In the genomic region with DNA sequence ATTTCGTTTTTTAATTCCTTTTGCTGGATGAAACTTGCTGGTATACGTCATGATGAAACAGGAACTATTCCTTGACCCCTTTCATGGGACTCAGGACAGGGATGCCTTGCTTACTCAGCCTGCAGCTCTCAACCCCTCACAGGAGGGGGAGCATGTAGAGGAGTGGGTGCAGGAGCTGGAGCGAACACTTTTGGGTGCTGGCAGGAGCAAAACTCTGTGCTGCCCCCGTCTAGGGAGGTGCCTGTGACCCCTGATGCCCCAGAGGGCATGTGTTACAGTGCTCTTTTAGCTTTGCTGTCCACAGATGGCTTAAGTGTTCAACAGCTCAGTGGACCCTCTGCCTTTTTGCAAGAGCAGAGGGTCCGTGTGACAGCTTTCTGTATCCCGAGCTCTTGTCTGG, we compare ENCODE assay signal across 32 cellular contexts. TPM values are rescaled to one million over a fixed set of nuclear protein-coding genes. Genes with fewer than 3 reads are reported as not detected.
"Had no signal": no experiment of that assay in that cellular context is flagged by ENCODE, and none has a peak within 500 bp of the region (broad histone marks: within the 10 kb centered on the region; RNA-seq: fewer than 3 reads in every experiment).

No MANE protein-coding gene starts in this region.

- H3K36me3 Mint-ChIP-seq: stimulated activated effector memory CD8-positive, alpha-beta T cell treated with anti-CD3 and anti-CD28 coated beads, Interleukin-12 subunit alpha, Interleukin-12 subunit beta, amount 100 ng/mL, for 72 hours; stimulated activated memory B cell treated with anti-CD40 and anti-IgM and Interleukin-4, amounts not matched to agents 10 μg/mL and 1 μg/mL and 100 μg/mL, for 72 hours; type B pancreatic cell had no signal

- FAIRE-seq: urothelium cell line had no signal

- H3K9me3 ChIP-seq: suprapubic skin, testis, thoracic aorta, thyroid gland, transverse colon, upper lobe of right lung, uterus had no signal

- H3K4me3 Mint-ChIP-seq: stimulated activated effector memory CD8-positive, alpha-beta T cell treated with anti-CD3 and anti-CD28 coated beads, Interleukin-12 subunit alpha, Interleukin-12 subunit beta, amount 100 ng/mL, for 72 hours; stimulated activated memory B cell treated with anti-CD40 and anti-IgM and Interleukin-4, amounts not matched to agents 10 μg/mL and 1 μg/mL and 100 μg/mL, for 72 hours; stimulated activated naive B cell treated with anti-CD40 and anti-IgM and Interleukin-4, amounts not matched to agents 10 μg/mL and 1 μg/mL and 100 μg/mL, for 72 hours; stimulated activated naive CD8-positive, alpha-beta T cell treated with anti-CD3 and anti-CD28 coated beads, Interleukin-15, amount 100 ng/mL, for 72 hours; stimulated activated naive CD8-positive, alpha-beta T cell treated with anti-CD3 and anti-CD28 coated beads, Interleukin-15, Interleukin-2, amounts not matched to agents 100 ng/mL and 50 ng/mL, for 24 hours; type B pancreatic cell had no signal

- H3K27me3 ChIP-seq: stomach, suprapubic skin, testis, thyroid gland, tibial artery, tibial nerve, transverse colon, upper lobe of left lung, upper lobe of right lung, vagina had no signal

- H3K4me1 Mint-ChIP-seq: stimulated activated effector memory CD8-positive, alpha-beta T cell treated with anti-CD3 and anti-CD28 coated beads, Interleukin-12 subunit alpha, Interleukin-12 subunit beta, amount 100 ng/mL, for 72 hours; stimulated activated memory B cell treated with anti-CD40 and anti-IgM and Interleukin-4, amounts not matched to agents 10 μg/mL and 1 μg/mL and 100 μg/mL, for 72 hours; stimulated activated naive B cell treated with anti-CD40 and anti-IgM and Interleukin-4, amounts not matched to agents 10 μg/mL and 1 μg/mL and 100 μg/mL, for 72 hours; stimulated activated naive CD8-positive, alpha-beta T cell treated with anti-CD3 and anti-CD28 coated beads, Interleukin-15, amount 100 ng/mL, for 72 hours had no signal

- H3K4me1 ChIP-seq: stomach, suprapubic skin, testis, thyroid gland, tibial artery, tibial nerve, transverse colon, upper lobe of left lung, upper lobe of right lung, uterus, vagina had no signal

- H3K9me3 Mint-ChIP-seq: stimulated activated naive CD8-positive, alpha-beta T cell treated with anti-CD3 and anti-CD28 coated beads, Interleukin-15, Interleukin-2, amounts not matched to agents 100 ng/mL and 50 ng/mL, for 24 hours had no signal

- ATAC-seq: stimulated activated effector memory CD8-positive, alpha-beta T cell treated with anti-CD3 and anti-CD28 coated beads, Interleukin-12 subunit alpha, Interleukin-12 subunit beta, amount 100 ng/mL, for 72 hours; stimulated activated memory B cell treated with anti-CD40 and anti-IgM and Interleukin-4, amounts not matched to agents 10 μg/mL and 1 μg/mL and 100 μg/mL, for 72 hours; stimulated activated naive B cell treated with anti-CD40 and anti-IgM and Interleukin-4, amounts not matched to agents 10 μg/mL and 1 μg/mL and 100 μg/mL, for 72 hours; stimulated activated naive CD8-positive, alpha-beta T cell treated with anti-CD3 and anti-CD28 coated beads, Interleukin-15, amount 100 ng/mL, for 72 hours; stimulated activated naive CD8-positive, alpha-beta T cell treated with anti-CD3 and anti-CD28 coated beads, Interleukin-15, Interleukin-2, amounts not matched to agents 100 U/mL and 50 U/mL, for 24 hours; upper lobe of right lung had no signal

- DNase-seq: stimulated activated CD4-positive, alpha-beta T cell treated with anti-CD3 and anti-CD28 coated beads, Interleukin-2, amount 100 ng/mL, for 48 hours; stimulated activated CD4-positive, alpha-beta T cell treated with anti-CD3 and anti-CD28 coated beads, Interleukin-4, amount 100 ng/mL, for 1 hour; stimulated activated CD4-positive, alpha-beta T cell treated with anti-CD3 and anti-CD28 coated beads, Interleukin-4, amount 100 ng/mL, for 24 hours; stimulated activated CD4-positive, alpha-beta T cell treated with anti-CD3 and anti-CD28 coated beads, Interleukin-4, amount 100 ng/mL, for 4 hours; stimulated activated CD8-positive, alpha-beta memory T cell treated with anti-CD3 and anti-CD28 coated beads, Interleukin-4, amount 100 ng/mL, for 48 hours; stimulated activated naive B cell treated with anti-CD40 and anti-IgM and Interleukin-4, amounts not matched to agents 10 μg/mL and 1 μg/mL and 100 μg/mL, for 72 hours; stimulated activated naive CD4-positive, alpha-beta T cell; stimulated activated naive CD4-positive, alpha-beta T cell treated with Interleukin-2 at 50 U/mL for 16 hours; stimulated activated naive CD8-positive, alpha-beta T cell treated with anti-CD3 and anti-CD28 coated beads, Interleukin-15, amount 100 ng/mL, for 72 hours; stimulated activated naive CD8-positive, alpha-beta T cell treated with anti-CD3 and anti-CD28 coated beads, Interleukin-15, Interleukin-2, amounts not matched to agents 100 U/mL and 50 U/mL, for 24 hours; stomach; substantia nigra; testis; thyroid gland; tibial artery; transverse colon; trophoblast cell; upper lobe of left lung; upper lobe of right lung; uterus had no signal

- H3K27ac Mint-ChIP-seq: stimulated activated effector memory CD8-positive, alpha-beta T cell treated with anti-CD3 and anti-CD28 coated beads, Interleukin-12 subunit alpha, Interleukin-12 subunit beta, amount 100 ng/mL, for 72 hours; stimulated activated memory B cell treated with anti-CD40 and anti-IgM and Interleukin-4, amounts not matched to agents 10 μg/mL and 1 μg/mL and 100 μg/mL, for 72 hours; stimulated activated naive B cell treated with anti-CD40 and anti-IgM and Interleukin-4, amounts not matched to agents 10 μg/mL and 1 μg/mL and 100 μg/mL, for 72 hours; stimulated activated naive CD8-positive, alpha-beta T cell treated with anti-CD3 and anti-CD28 coated beads, Interleukin-15, amount 100 ng/mL, for 72 hours; stimulated activated naive CD8-positive, alpha-beta T cell treated with anti-CD3 and anti-CD28 coated beads, Interleukin-15, Interleukin-2, amounts not matched to agents 100 ng/mL and 50 ng/mL, for 24 hours; type B pancreatic cell had no signal

- H3K36me3 ChIP-seq: stomach, suprapubic skin, thoracic aorta, thyroid gland, tibial artery, tibial nerve, transverse colon, upper lobe of left lung, upper lobe of right lung, uterus, vagina had no signal

- H3K27ac ChIP-seq: stomach, suprapubic skin, testis, thoracic aorta, thyroid gland, tibial artery, tibial nerve, transverse colon, upper lobe of left lung, upper lobe of right lung, uterus, vagina had no signal

- H3K4me3 ChIP-seq: stomach, suprapubic skin, testis, thoracic aorta, thyroid gland, tibial artery, tibial nerve, transverse colon, upper lobe of left lung, upper lobe of right lung, uterus, vagina had no signal

- H3K27me3 Mint-ChIP-seq: stimulated activated memory B cell treated with anti-CD40 and anti-IgM and Interleukin-4, amounts not matched to agents 10 μg/mL and 1 μg/mL and 100 μg/mL, for 72 hours; stimulated activated naive B cell treated with anti-CD40 and anti-IgM and Interleukin-4, amounts not matched to agents 10 μg/mL and 1 μg/mL and 100 μg/mL, for 72 hours; stimulated activated naive CD8-positive, alpha-beta T cell treated with anti-CD3 and anti-CD28 coated beads, Interleukin-15, amount 100 ng/mL, for 72 hours; stimulated activated naive CD8-positive, alpha-beta T cell treated with anti-CD3 and anti-CD28 coated beads, Interleukin-15, Interleukin-2, amounts not matched to agents 100 ng/mL and 50 ng/mL, for 24 hours; type B pancreatic cell had no signal

RNA-seq across cellular contexts. Expression of a gene that starts 56.8 kb away (rescaled TPM):
- total RNA-seq: stomach, suprapubic skin, temporal lobe, thoracic aorta, transverse colon, upper lobe of right lung, ureter, urinary bladder, uterus, vagina had no signal
- polyA plus RNA-seq: stomach, urinary bladder had no signal
